ENCODE assay signal across 10 cellular contexts in genomic region chrX:10166731-10167149, GRCh38. TPM values are rescaled to one million over a fixed set of nuclear protein-coding genes. Genes with fewer than 3 reads are reported as not detected.
DNase-seq lines count a peak whose midpoint lies in the region; ATAC-seq and TF ChIP-seq lines count a peak whose summit lies in the region.
"Had no signal": no experiment of that assay in that cellular context is flagged by ENCODE, and none has a peak within 500 bp of the region (broad histone marks: within the 10 kb centered on the region; RNA-seq: fewer than 3 reads in every experiment).

No MANE protein-coding gene starts in this region.

- peak overlapping the region; percentile 40 for H2AFZ ChIP-seq in IMR-90 (replicated peaks; ENCODE audit: low read length, poor library complexity)
- H2AFZ ChIP-seq: PC-9 had no signal

- H4K8ac ChIP-seq in IMR-90 (ENCODE audit: low read depth in 2 of 2, low read length in 2 of 2) = no peak overlapping the region

- CTCF ChIA-PET in IMR-90 (lab: Yijun Ruan, JAX) = interaction anchor here (1.4 kb wide), 1 partner anchor 47 kb away, joined by 3 read pairs; no protein-coding TSS in a partner anchor

- H3K9me3 Mint-ChIP-seq in natural killer cell treated with Interleukin-12 subunit alpha and Interleukin-12 subunit beta and Interleukin-15 and Interleukin-18, amount 100 ng/mL, for 72 hours = no peaks in the 10 kb centered on the region

- peak; percentile 25 for DNase-seq in ELF-1 (ENCODE audit: low read depth, low spot score)
- DNase-seq in IMR-90 = no peak
- DNase-seq in natural killer cell treated with Interleukin-12 subunit alpha and Interleukin-12 subunit beta and Interleukin-15 and Interleukin-18, amount 100 ng/mL, for 72 hours (ENCODE audit: low spot score) = no peak
- no peak for DNase-seq in dermis blood vessel endothelial cell
- no peak for DNase-seq in NCI-H82 (lab: John Stamatoyannopoulos, UW)
- DNase-seq in HT-29 (ENCODE audit: low spot score) = no peak
- DNase-seq: DND-41, PC-9 had no signal

- no peak for TF ChIP-seq RAD21 in IMR-90 (IDR thresholded peaks at IDR 0.05; ENCODE audit: low read length)

- POLR2A ChIA-PET in IMR-90 (lab: Charles Lee; ENCODE audit: unreplicated experiment) = no interaction called here

- no peak overlapping the region for H2BK120ac ChIP-seq in IMR-90 (ENCODE audit: low read depth, low read length)

- no peak overlapping the region for H2AK5ac ChIP-seq in IMR-90 (ENCODE audit: low read depth, low read length)

- H3K9me1 ChIP-seq in IMR-90 (ENCODE audit: insufficient read depth, low read length) = no peaks in the 10 kb centered on the region

- no peaks in the 10 kb centered on the region for H3K9me3 ChIP-seq in IMR-90 (ENCODE audit: control insufficient read depth, insufficient read depth, low read length)

- in situ Hi-C loops in IMR-90 (cut with MboI; ENCODE audit: low sequenced_read_pairs) = no loop called here

- no peak for TF ChIP-seq CTCF in IMR-90 (conservative IDR thresholded peaks at IDR 0.05; ENCODE audit: low read depth, low read length)

- no peak overlapping the region for H2BK20ac ChIP-seq in IMR-90 (ENCODE audit: low read depth, low read length)

- no peak overlapping the region for H4K91ac ChIP-seq in IMR-90 (ENCODE audit: insufficient read depth, low read depth, low read length)

- no peak overlapping the region for H2AK9ac ChIP-seq in IMR-90 (replicated peaks; ENCODE audit: low read depth, low read length, poor library complexity)

- H3K4me2 ChIP-seq in IMR-90 (ENCODE audit: low read depth, low read length) = no peak overlapping the region
- H3K4me2 ChIP-seq: PC-9 had no signal

- peaks cover 0 to 18% of the 10 kb centered on the region in 2 donors for H3K4me1 Mint-ChIP-seq in natural killer cell treated with Interleukin-12 subunit alpha and Interleukin-12 subunit beta and Interleukin-15 and Interleukin-18, amount 100 ng/mL, for 72 hours (ENCODE audit: low read depth in 2 of 2)

- dilution Hi-C loops in IMR-90 (cut with HindIII; ENCODE audit: low sequenced_read_pairs, unreplicated experiment) = no loop called here

- no peaks in the 10 kb centered on the region for H3K36me3 ChIP-seq in IMR-90 (ENCODE audit: control insufficient read depth, insufficient read depth, low read length)

- no peak overlapping the region for H3K27ac Mint-ChIP-seq in natural killer cell treated with Interleukin-12 subunit alpha and Interleukin-12 subunit beta and Interleukin-15 and Interleukin-18, amount 100 ng/mL, for 72 hours

- no peaks in the 10 kb centered on the region for H3K36me3 Mint-ChIP-seq in natural killer cell treated with Interleukin-12 subunit alpha and Interleukin-12 subunit beta and Interleukin-15 and Interleukin-18, amount 100 ng/mL, for 72 hours

- intact Hi-C loops in IMR-90 (cut with micrococcal nuclease) = no loop called here

- no peak overlapping the region for H3K56ac ChIP-seq in IMR-90 (ENCODE audit: extremely low read depth, insufficient read depth, low read length)

- H3K4me3 ChIP-seq in IMR-90 (ENCODE audit: insufficient read depth, low read depth, low read length) = no peak overlapping the region
- H3K4me3 ChIP-seq: PC-9 had no signal

- no peak overlapping the region for H4K5ac ChIP-seq in IMR-90 (ENCODE audit: low read depth, low read length)

- TF ChIP-seq POLR2A in IMR-90 (IDR thresholded peaks at IDR 0.05; ENCODE audit: low read depth, low read length) = no peak
- no peak for TF ChIP-seq POLR2A in GM18505 (IDR thresholded peaks at IDR 0.05; ENCODE audit: borderline replicate concordance, extremely low read depth, insufficient read depth, insufficient read length)

- ATAC-seq in IMR-90 (ENCODE audit: low read depth) (no peak), GM18505 (IDR thresholded peaks at IDR 0.05; ENCODE audit: unreplicated experiment) (no peak)
- ATAC-seq in natural killer cell treated with Interleukin-12 subunit alpha and Interleukin-12 subunit beta and Interleukin-15 and Interleukin-18, amount 100 ng/mL, for 72 hours = peak; percentile 50 to 65

- H3K9ac ChIP-seq in IMR-90 (ENCODE audit: low read depth, low read length) = no peak overlapping the region

- H3K79me1 ChIP-seq in IMR-90 (ENCODE audit: low read depth in 1 of 2, low read length in 2 of 2) = no peaks in the 10 kb centered on the region

- no peak overlapping the region for H2BK15ac ChIP-seq in IMR-90 (ENCODE audit: low read depth, low read length)

- WGBS in IMR-90 (ENCODE audit: extremely low coverage in 2 of 2, insufficient read length in 1 of 2), 2 experiments = 55% methylated on average over 3 of the region's 8 CpGs; no CpG with 5 or more reads in 1 of the 2 experiments

- no peak overlapping the region for H3K18ac ChIP-seq in IMR-90 (ENCODE audit: low read depth, low read length)

- no peak overlapping the region for H3K4ac ChIP-seq in IMR-90 (ENCODE audit: low read depth, low read length)

- H4K20me1 ChIP-seq in IMR-90 (ENCODE audit: insufficient read depth, low read length) = no peaks in the 10 kb centered on the region

- no peak overlapping the region for H3K14ac ChIP-seq in IMR-90 (replicated peaks; ENCODE audit: low read depth, low read length)

- H3K27me3 Mint-ChIP-seq in natural killer cell treated with Interleukin-12 subunit alpha and Interleukin-12 subunit beta and Interleukin-15 and Interleukin-18, amount 100 ng/mL, for 72 hours = peaks cover 13 to 14% of the 10 kb centered on the region in 2 donors

- BruUV-seq in IMR-90 (replicated peaks; lab: Mats Ljungman, UMichigan) = no TSS peak

- H3K27ac ChIP-seq in IMR-90 (ENCODE audit: insufficient read depth, low read length) (no peak overlapping the region), angular gyrus (ENCODE audit: low read depth, low read length) (peak overlapping the region; percentile 78)
- H3K27ac ChIP-seq: PC-9 had no signal

- no peak overlapping the region for H2BK5ac ChIP-seq in IMR-90 (ENCODE audit: low read depth, low read length, poor library complexity, severe bottlenecking)

- H3K27me3 ChIP-seq in IMR-90 (ENCODE audit: control insufficient read depth, insufficient read depth, low read length) = no peaks in the 10 kb centered on the region

- H3K4me1 ChIP-seq in IMR-90 (ENCODE audit: control insufficient read depth, insufficient read depth, low read length) = no peaks in the 10 kb centered on the region

- no peak overlapping the region for H3K23ac ChIP-seq in IMR-90 (ENCODE audit: low read depth, low read length)

- peak overlapping the region; percentile 12 for H3K4me3 Mint-ChIP-seq in natural killer cell treated with Interleukin-12 subunit alpha and Interleukin-12 subunit beta and Interleukin-15 and Interleukin-18, amount 100 ng/mL, for 72 hours

TF ChIP-seq in IMR-90, 13 proteins besides CTCF, POLR2A, EP300 and RAD21:
- TF ChIP-seq BHLHE40 (IDR thresholded peaks at IDR 0.05; ENCODE audit: low read depth, low read length) (no peak), RFX5 (IDR thresholded peaks at IDR 0.05; ENCODE audit: low read depth, low read length) (no peak), MXI1 (IDR thresholded peaks at IDR 0.05; ENCODE audit: borderline replicate concordance, low read depth, low read length) (no peak), USF2 (IDR thresholded peaks at IDR 0.05; ENCODE audit: low read depth, low read length) (no peak), FOS (IDR thresholded peaks at IDR 0.05; ENCODE audit: low read depth, low read length) (no peak), CHD1 (IDR thresholded peaks at IDR 0.05; ENCODE audit: low read depth, low read length) (no peak), MAZ (IDR thresholded peaks at IDR 0.05; ENCODE audit: borderline replicate concordance, low read depth, low read length) (no peak), ELK1 (IDR thresholded peaks at IDR 0.05; ENCODE audit: borderline replicate concordance, low read depth, low read length) (no peak), MAFK (IDR thresholded peaks at IDR 0.05; ENCODE audit: low read depth, low read length) (no peak), NFE2L2 (IDR thresholded peaks at IDR 0.05; ENCODE audit: low read depth, low read length) (no peak), RCOR1 (IDR thresholded peaks at IDR 0.05; ENCODE audit: insufficient replicate concordance, low read length) (no peak), SMC3 (IDR thresholded peaks at IDR 0.05; ENCODE audit: low read depth, low read length) (no peak), CEBPB (IDR thresholded peaks at IDR 0.05; ENCODE audit: low read depth, low read length) (no peak)

RNA-seq across cellular contexts. Expression of gene CLCN4, which starts 10.0 kb away (rescaled TPM):
- total RNA-seq in IMR-90 (2012; rRNA removed) (3.9 and 4.5 TPM in 2 replicates), dermis blood vessel endothelial cell (6.5 and 9.6 TPM in 2 replicates)
- 2.2 and 2.5 TPM in 2 replicates for polyA plus RNA-seq in IMR-90 (2012; rRNA removed)
- polyA plus RNA-seq in IMR-90 (2012; cell fraction: cytosol; rRNA removed) = 1.7 and 1.9 TPM in 2 replicates
- 0.87 and 0.94 TPM in 2 replicates for polyA plus RNA-seq in IMR-90 (2012; cell fraction: nucleus; rRNA removed; ENCODE audit: low replicate concordance)
- not detected for total RNA-seq in natural killer cell treated with Interleukin-12 subunit alpha and Interleukin-12 subunit beta and Interleukin-15 and Interleukin-18, amount 100 ng/mL, for 72 hours
- total RNA-seq in HT-29 (2014; rRNA removed; shearing (Covaris generic)) = 0.26 and 0.31 TPM in 2 replicates

Comparison
In these comparisons a context has a peak if more than half of its experiments do, and no peak if none do; other contexts are left out.
1. ATAC-seq: peak in natural killer cell treated with Interleukin-12 subunit alpha and Interleukin-12 subunit beta and Interleukin-15 and Interleukin-18, amount 100 ng/mL, for 72 hours (2 of 2); none in IMR-90 (single experiment) and GM18505 (single experiment).